8 cellular contexts compared by ENCODE assay signal in genomic region chr7:39952378-39952777, GRCh38. TPM values are rescaled to one million over a fixed set of nuclear protein-coding genes. Genes with fewer than 3 reads are reported as not detected.
DNase-seq lines count a peak whose midpoint lies in the region; ATAC-seq and TF ChIP-seq lines count a peak whose summit lies in the region.

No MANE protein-coding gene starts in this region.

- DNase-seq in activated CD4-positive, alpha-beta T cell treated with anti-CD3 and anti-CD28 coated beads, Interleukin-2, amount 10 ng/mL, durations not matched to agents 24 days and 14 days = no peak
- DNase-seq in activated CD4-positive, alpha-beta T cell treated with anti-CD3 and anti-CD28 coated beads, Interleukin-2, amount 50 U/mL, for 1 hour = no peak
- DNase-seq in foreskin fibroblast = peak in 1 of 2 donors; percentile 49
- no peak for DNase-seq in stimulated activated effector memory CD8-positive, alpha-beta T cell treated with anti-CD3 and anti-CD28 coated beads, Interleukin-12 subunit alpha, Interleukin-12 subunit beta, amount 100 ng/mL, for 72 hours (ENCODE audit: low spot score in 2 of 2)
- DNase-seq in anterior cingulate cortex (lab: John Stamatoyannopoulos, UW) = no peak
- DNase-seq in cerebellar cortex (ENCODE audit: low spot score) = no peak
- no peak for DNase-seq in NK-92 treated with Interleukin-12 subunit alpha and Interleukin-12 subunit beta, amount 100 ng/mL, for 24 hours (lab: John Stamatoyannopoulos, UW)

- H3K4me1 Mint-ChIP-seq in activated CD4-positive, alpha-beta T cell treated with anti-CD3 and anti-CD28 coated beads, Interleukin-2, amount 10 ng/mL, durations not matched to agents 24 days and 14 days = peaks cover 51% of the 10 kb centered on the region
- peaks cover 45% of the 10 kb centered on the region for H3K4me1 Mint-ChIP-seq in T-helper 1 cell treated with Interleukin-12 subunit alpha and Interleukin-12 subunit beta and Interleukin-4 antibody, amounts not matched to agents 30 μg/mL and 1 μg/mL, for 36 hours (ENCODE audit: low read depth)
- peaks cover 53% of the 10 kb centered on the region for H3K4me1 Mint-ChIP-seq in stimulated activated effector memory CD8-positive, alpha-beta T cell treated with anti-CD3 and anti-CD28 coated beads, Interleukin-12 subunit alpha, Interleukin-12 subunit beta, amount 100 ng/mL, for 72 hours

- H3K9me3 Mint-ChIP-seq in activated CD4-positive, alpha-beta T cell treated with anti-CD3 and anti-CD28 coated beads, Interleukin-2, amount 10 ng/mL, durations not matched to agents 24 days and 14 days = no peaks in the 10 kb centered on the region
- no peaks in the 10 kb centered on the region for H3K9me3 Mint-ChIP-seq in T-helper 1 cell treated with Interleukin-12 subunit alpha and Interleukin-12 subunit beta and Interleukin-4 antibody, amounts not matched to agents 30 μg/mL and 1 μg/mL, for 36 hours
- H3K9me3 Mint-ChIP-seq in stimulated activated effector memory CD8-positive, alpha-beta T cell treated with anti-CD3 and anti-CD28 coated beads, Interleukin-12 subunit alpha, Interleukin-12 subunit beta, amount 100 ng/mL, for 72 hours = no peaks in the 10 kb centered on the region

- H3K27ac Mint-ChIP-seq in activated CD4-positive, alpha-beta T cell treated with anti-CD3 and anti-CD28 coated beads, Interleukin-2, amount 10 ng/mL, durations not matched to agents 24 days and 14 days = peak overlapping the region; percentile 85
- H3K27ac Mint-ChIP-seq in T-helper 1 cell treated with Interleukin-12 subunit alpha and Interleukin-12 subunit beta and Interleukin-4 antibody, amounts not matched to agents 30 μg/mL and 1 μg/mL, for 36 hours = peak overlapping the region; percentile 91
- H3K27ac Mint-ChIP-seq in stimulated activated effector memory CD8-positive, alpha-beta T cell treated with anti-CD3 and anti-CD28 coated beads, Interleukin-12 subunit alpha, Interleukin-12 subunit beta, amount 100 ng/mL, for 72 hours = peak overlapping the region; percentile 94

- intact Hi-C loops in activated CD4-positive, alpha-beta T cell treated with anti-CD3 and anti-CD28 coated beads, Interleukin-2, amount 10 ng/mL, durations not matched to agents 24 days and 14 days (cut with micrococcal nuclease) = loop anchor here (2.0 to 5.0 kb wide), 2 partner anchors 34 to 65 kb away; no protein-coding TSS in a partner anchor

- peak overlapping the region; percentile 95 for H3K4me3 Mint-ChIP-seq in activated CD4-positive, alpha-beta T cell treated with anti-CD3 and anti-CD28 coated beads, Interleukin-2, amount 10 ng/mL, durations not matched to agents 24 days and 14 days
- H3K4me3 Mint-ChIP-seq in T-helper 1 cell treated with Interleukin-12 subunit alpha and Interleukin-12 subunit beta and Interleukin-4 antibody, amounts not matched to agents 30 μg/mL and 1 μg/mL, for 36 hours = peak overlapping the region; percentile 97
- H3K4me3 Mint-ChIP-seq in stimulated activated effector memory CD8-positive, alpha-beta T cell treated with anti-CD3 and anti-CD28 coated beads, Interleukin-12 subunit alpha, Interleukin-12 subunit beta, amount 100 ng/mL, for 72 hours = peak overlapping the region; percentile 99

- no peak for TF ChIP-seq CTCF in foreskin fibroblast (IDR thresholded peaks at IDR 0.05; ENCODE audit: low read depth, low read length)

- H3K36me3 Mint-ChIP-seq in activated CD4-positive, alpha-beta T cell treated with anti-CD3 and anti-CD28 coated beads, Interleukin-2, amount 10 ng/mL, durations not matched to agents 24 days and 14 days (ENCODE audit: low read depth) = peaks cover 36% of the 10 kb centered on the region
- peaks cover 18% of the 10 kb centered on the region for H3K36me3 Mint-ChIP-seq in T-helper 1 cell treated with Interleukin-12 subunit alpha and Interleukin-12 subunit beta and Interleukin-4 antibody, amounts not matched to agents 30 μg/mL and 1 μg/mL, for 36 hours (ENCODE audit: low read depth)
- peaks cover 37% of the 10 kb centered on the region for H3K36me3 Mint-ChIP-seq in stimulated activated effector memory CD8-positive, alpha-beta T cell treated with anti-CD3 and anti-CD28 coated beads, Interleukin-12 subunit alpha, Interleukin-12 subunit beta, amount 100 ng/mL, for 72 hours

- H3K27me3 Mint-ChIP-seq in activated CD4-positive, alpha-beta T cell treated with anti-CD3 and anti-CD28 coated beads, Interleukin-2, amount 10 ng/mL, durations not matched to agents 24 days and 14 days = no peaks in the 10 kb centered on the region
- peaks cover 3% of the 10 kb centered on the region for H3K27me3 Mint-ChIP-seq in T-helper 1 cell treated with Interleukin-12 subunit alpha and Interleukin-12 subunit beta and Interleukin-4 antibody, amounts not matched to agents 30 μg/mL and 1 μg/mL, for 36 hours (ENCODE audit: low read depth)

- ATAC-seq in stimulated activated effector memory CD8-positive, alpha-beta T cell treated with anti-CD3 and anti-CD28 coated beads, Interleukin-12 subunit alpha, Interleukin-12 subunit beta, amount 100 ng/mL, for 72 hours = no peak

- peak overlapping the region; percentile 73 to 81 for H3K4me3 ChIP-seq in foreskin fibroblast (ENCODE audit: low read depth in 1 of 2, low read length in 2 of 2)

RNA-seq across cellular contexts. Expression of gene CDK13, which starts 2.3 kb away (rescaled TPM):
- total RNA-seq in activated CD4-positive, alpha-beta T cell treated with anti-CD3 and anti-CD28 coated beads, Interleukin-2, amount 10 ng/mL, durations not matched to agents 24 days and 14 days = 42.6 and 45.5 TPM in 2 replicates
